17 cellular contexts compared by ENCODE assay signal in the genomic region with DNA sequence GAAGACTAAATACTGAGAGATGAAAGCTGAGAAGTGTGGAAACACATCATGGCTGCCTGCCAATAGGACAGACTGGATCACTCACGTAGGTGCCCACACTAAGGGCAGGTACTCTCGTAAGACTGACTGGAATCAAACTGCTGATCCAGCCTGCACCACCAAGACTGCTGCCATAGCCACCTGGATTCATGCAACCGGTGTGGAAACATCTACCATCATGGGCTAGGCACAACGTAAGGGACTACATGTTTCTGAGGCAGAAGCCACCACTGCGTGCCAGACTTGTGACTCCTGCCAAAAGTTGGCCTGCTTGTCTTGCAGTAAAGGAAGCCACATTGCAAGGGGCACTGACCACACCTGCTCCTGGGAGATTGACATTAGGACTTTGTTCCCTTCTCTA. TPM values are rescaled to one million over a fixed set of nuclear protein-coding genes. Genes with fewer than 3 reads are reported as not detected.
A peak's percentile ranks its signal among the peaks of the same experiment; 100 is the strongest.
DNase-seq lines count a peak whose midpoint lies in the region; ATAC-seq, FAIRE-seq and TF ChIP-seq lines count a peak whose summit lies in the region.
"Had no signal": no experiment of that assay in that cellular context is flagged by ENCODE, and none has a peak within 500 bp of the region (broad histone marks: within the 10 kb centered on the region; RNA-seq: fewer than 3 reads in every experiment).

No MANE protein-coding gene starts in this region.

- H3K4me1 Mint-ChIP-seq in GM23338, result peaks cover 52% of the 10 kb centered on the region
- H3K4me1 Mint-ChIP-seq in activated CD4-positive, alpha-beta T cell treated with anti-CD3 and anti-CD28 coated beads for 36 hours, result peaks cover 11% of the 10 kb centered on the region

- no peaks in the 10 kb centered on the region for H3K27me3 ChIP-seq in GM23338 (ENCODE audit: insufficient read depth)
- H3K27me3 ChIP-seq in sigmoid colon, result no peaks in the 10 kb centered on the region
- H3K27me3 ChIP-seq: uterus had no signal

- TF ChIP-seq POLR2A in sigmoid colon (IDR thresholded peaks at IDR 0.05), result no peak

- no peak overlapping the region for H3K4me3 ChIP-seq in GM23338
- H3K4me3 ChIP-seq in epithelial cell of esophagus (ENCODE audit: low read length), result no peak overlapping the region
- H3K4me3 ChIP-seq in sigmoid colon, result no peak overlapping the region
- no peak overlapping the region for H3K4me3 ChIP-seq in kidney (ENCODE audit: low read length in 2 of 2)
- H3K4me3 ChIP-seq: mucosa of descending colon, uterus had no signal

- TF ChIP-seq CTCF in GM23338 (conservative IDR thresholded peaks at IDR 0.05; ENCODE audit: low read depth in 2 of 2), result no peak
- no peak for TF ChIP-seq CTCF in epithelial cell of esophagus (IDR thresholded peaks at IDR 0.05; ENCODE audit: insufficient read depth, low read depth, low read length, missing control alignments)
- TF ChIP-seq CTCF in sigmoid colon (IDR thresholded peaks at IDR 0.05), result no peak
- TF ChIP-seq CTCF in kidney (IDR thresholded peaks at IDR 0.05; ENCODE audit: borderline replicate concordance, extremely low read depth, insufficient read depth), result no peak

- CTCF ChIA-PET in activated CD4-positive, alpha-beta T cell treated with anti-CD3 and anti-CD28 coated beads for 36 hours (lab: Charles Lee), result interaction anchor here (0.5 to 7.1 kb wide), 18 partner anchors 10 to 951 kb away, joined by 3 to 176 read pairs (median 4); partner anchors contain the start of genes AHSA1, SAMD15 and TMED8

- H3K27me3 Mint-ChIP-seq in GM23338 (ENCODE audit: insufficient read depth, low read depth, poor library complexity), result peaks cover 13% of the 10 kb centered on the region
- no peaks in the 10 kb centered on the region for H3K27me3 Mint-ChIP-seq in activated CD4-positive, alpha-beta T cell treated with anti-CD3 and anti-CD28 coated beads for 36 hours

- FAIRE-seq in kidney (lab: Jason Lieb, UNC), result no peak

- POLR2A ChIA-PET in activated CD4-positive, alpha-beta T cell treated with anti-CD3 and anti-CD28 coated beads for 36 hours (lab: Charles Lee), result interaction anchor here (1.0 kb wide), 1 partner anchor 69 kb away, joined by 7 read pairs; no protein-coding TSS in a partner anchor

- H3K4me3 Mint-ChIP-seq in GM23338, result no peak overlapping the region
- H3K4me3 Mint-ChIP-seq in activated CD4-positive, alpha-beta T cell treated with anti-CD3 and anti-CD28 coated beads for 36 hours, result no peak overlapping the region
- H3K4me3 Mint-ChIP-seq: activated T-helper 1 cell treated with anti-CD3 and anti-CD28 coated beads, Interleukin-12 subunit alpha, Interleukin-12 subunit beta, Interleukin-2, Interleukin-4 antibody, amounts not matched to agents 30 ng/mL and 10 ng/mL and 1 ng/mL, durations not matched to agents 14 hours and 24 hours and 36 hours had no signal

- no peaks in the 10 kb centered on the region; the same call in 1 of the 3 replicates for H3K36me3 Mint-ChIP-seq in GM23338 (ENCODE audit: low read depth)
- no peaks in the 10 kb centered on the region for H3K36me3 Mint-ChIP-seq in activated CD4-positive, alpha-beta T cell treated with anti-CD3 and anti-CD28 coated beads for 36 hours (ENCODE audit: low read depth)

- peak overlapping the region in 1 of 2 donors; percentile 13 for H3K9ac ChIP-seq in kidney (ENCODE audit: low read length in 2 of 2)

- H3K9me3 ChIP-seq in sigmoid colon (no peaks in the 10 kb centered on the region), kidney (ENCODE audit: control insufficient read depth in 1 of 2, low read length in 2 of 2) (no peaks in the 10 kb centered on the region)
- H3K9me3 ChIP-seq: mucosa of descending colon, uterus had no signal

- no peaks in the 10 kb centered on the region for H3K9me3 Mint-ChIP-seq in GM23338
- no peaks in the 10 kb centered on the region for H3K9me3 Mint-ChIP-seq in activated CD4-positive, alpha-beta T cell treated with anti-CD3 and anti-CD28 coated beads for 36 hours (ENCODE audit: low read depth)
- H3K9me3 Mint-ChIP-seq: activated T-helper 1 cell treated with anti-CD3 and anti-CD28 coated beads, Interleukin-12 subunit alpha, Interleukin-12 subunit beta, Interleukin-2, Interleukin-4 antibody, amounts not matched to agents 30 ng/mL and 10 ng/mL and 1 ng/mL, durations not matched to agents 14 hours and 24 hours and 36 hours had no signal

- H2AFZ ChIP-seq in GM23338, result no peak overlapping the region

- H3K4me1 ChIP-seq in GM23338 (ENCODE audit: insufficient read depth) (peaks cover 40% of the 10 kb centered on the region), sigmoid colon (peaks cover 0 to 49% (median 45%) of the 10 kb centered on the region in 4 donors), kidney (ENCODE audit: control insufficient read depth in 1 of 2, insufficient read depth in 1 of 2, low read depth in 1 of 2, low read length in 2 of 2) (peaks cover 10 to 18% of the 10 kb centered on the region in 2 donors)

- H3K27ac Mint-ChIP-seq in GM23338, result no peak overlapping the region
- no peak overlapping the region for H3K27ac Mint-ChIP-seq in activated CD4-positive, alpha-beta T cell treated with anti-CD3 and anti-CD28 coated beads for 36 hours
- H3K27ac Mint-ChIP-seq: activated T-helper 1 cell treated with anti-CD3 and anti-CD28 coated beads, Interleukin-12 subunit alpha, Interleukin-12 subunit beta, Interleukin-2, Interleukin-4 antibody, amounts not matched to agents 30 ng/mL and 10 ng/mL and 1 ng/mL, durations not matched to agents 14 hours and 24 hours and 36 hours had no signal

- H3K36me3 ChIP-seq in GM23338 (ENCODE audit: insufficient read depth) (no peaks in the 10 kb centered on the region), sigmoid colon (no peaks in the 10 kb centered on the region), kidney (ENCODE audit: control insufficient read depth in 1 of 2, insufficient read depth in 2 of 2, low read length in 2 of 2) (no peaks in the 10 kb centered on the region)
- H3K36me3 ChIP-seq: uterus had no signal

- H3K79me2 ChIP-seq in GM23338 (replicated peaks; ENCODE audit: insufficient read depth), result peaks cover 54% of the 10 kb centered on the region

- DNase-seq in GM23338 (ENCODE audit: low spot score), result no peak
- peak; percentile 36 for DNase-seq in NCI-H510A (lab: John Stamatoyannopoulos, UW)
- peak; percentile 81 for DNase-seq in epithelial cell of esophagus (ENCODE audit: low read depth)
- peak; percentile 46 for DNase-seq in sigmoid colon
- no peak for DNase-seq in left cardiac atrium
- DNase-seq in kidney, result no peak
- no peak for DNase-seq in activated CD4-positive, alpha-beta T cell treated with anti-CD3 and anti-CD28 coated beads for 36 hours
- DNase-seq: DMS53; NCI-H146; stimulated activated CD4-positive, alpha-beta T cell treated with anti-CD3 and anti-CD28 coated beads, Interleukin-1b, Interleukin-23, amount 100 ng/mL, for 48 hours; uterus had no signal

- H3K9me2 ChIP-seq in GM23338 (ENCODE audit: insufficient read depth), result no peaks in the 10 kb centered on the region

- no peak overlapping the region for H3K4me2 ChIP-seq in GM23338

- WGBS in sigmoid colon, 2 donors, result 32 to 75% methylated on average over 5 of the region's 5 CpGs

- intact Hi-C loops in sigmoid colon (cut with DNase I) (loop anchor here (2.0 to 5.0 kb wide), 3 partner anchors 16 to 445 kb away; no protein-coding TSS in a partner anchor), left cardiac atrium (cut with DNase I) (loop anchor here (5.0 to 10.0 kb wide), 4 partner anchors 162 to 445 kb away; no protein-coding TSS in a partner anchor), kidney (cut with DNase I) (loop anchor here (10.0 kb wide), 1 partner anchor 442 kb away; no protein-coding TSS in a partner anchor)
- intact Hi-C loops in activated CD4-positive, alpha-beta T cell treated with anti-CD3 and anti-CD28 coated beads for 36 hours (cut with DNase I, micrococcal nuclease), result loop anchor here (1.0 to 2.0 kb wide), 6 partner anchors 14 to 444 kb away; no protein-coding TSS in a partner anchor

- 0 out of 2 replicates have a peak, but pooled peaks cover 4% of the 10 kb centered on the region for H3F3A ChIP-seq in GM23338 (replicated peaks; ENCODE audit: low read depth)

- H4K20me1 ChIP-seq in GM23338 (replicated peaks; ENCODE audit: insufficient read depth), result no peaks in the 10 kb centered on the region

- no peak for TF ChIP-seq EP300 in sigmoid colon (IDR thresholded peaks at IDR 0.05)

- H3K27ac ChIP-seq in GM23338 (ENCODE audit: low read depth) (0 out of 2 replicates have a peak overlapping the region, but pooled peaks have one; percentile 11), sigmoid colon (no peak overlapping the region), kidney (ENCODE audit: low read depth in 2 of 2, low read length in 2 of 2) (no peak overlapping the region)

- ATAC-seq in GM23338 (no peak), left cardiac atrium (no peak), SK-N-SH treated with all-trans-retinoic acid at 6 μM for 48 hours (no peak)
- no peak for ATAC-seq in activated CD4-positive, alpha-beta T cell treated with anti-CD3 and anti-CD28 coated beads for 36 hours
- ATAC-seq: activated CD4-positive, CD25-positive, alpha-beta regulatory T cell treated with anti-CD3 and anti-CD28 coated beads, Interleukin-2, amount 50 U/mL, for 24 hours; mucosa of descending colon had no signal

TF ChIP-seq in SK-N-SH treated with all-trans-retinoic acid at 6 μM for 48 hours, 23 proteins besides CTCF, POLR2A, EP300 and RAD21 (continues in another document):
- TF ChIP-seq ZFP30 (CRISPR knock-in tag; IDR thresholded peaks at IDR 0.05), result no peak

RNA-seq across cellular contexts. Expression of gene POMT2, which starts 3.8 kb away (rescaled TPM):
- total RNA-seq in GM23338 (2014; rRNA removed; shearing (Covaris generic)), result 29.9 and 35.4 TPM in 2 replicates
- polyA plus RNA-seq in GM23338 (2016; fragmentation: Nextera tagmentation; extraction: Ambion mirVana), result 20.5 and 24.3 TPM in 2 replicates
- 10 to 100 TPM; 10.5 to 21.0 (median 16.4) TPM for total RNA-seq in sigmoid colon
- 10 to 100 TPM in 1 of 3 donors, 1 to 10 TPM in 2; 3.6 to 16.8 (median 5.1) TPM for polyA plus RNA-seq in sigmoid colon
- total RNA-seq in left cardiac atrium, result 10 to 100 TPM; 20.8 to 25.5 TPM
- total RNA-seq in kidney, result 34.7 TPM
- 18.2 TPM for polyA plus RNA-seq in kidney (ENCODE audit: insufficient read depth, low read depth, low replicate concordance)
- total RNA-seq in activated CD4-positive, alpha-beta T cell treated with anti-CD3 and anti-CD28 coated beads for 36 hours, result 10 to 100 TPM; 11.7 to 18.2 TPM

RNA-seq across cellular contexts. Expression of gene GSTZ1, which starts 4.0 kb away (rescaled TPM):
- 26.3 and 31.0 TPM in 2 replicates for total RNA-seq in GM23338 (2014; rRNA removed; shearing (Covaris generic))
- polyA plus RNA-seq in GM23338 (2016; fragmentation: Nextera tagmentation; extraction: Ambion mirVana) (29.0 and 30.4 TPM in 2 replicates), sigmoid colon (10 to 100 TPM; 37.0 to 42.6 (median 42.3) TPM), kidney (ENCODE audit: insufficient read depth, low read depth, low replicate concordance) (64.7 TPM)
- total RNA-seq in sigmoid colon (10 to 100 TPM in 1 of 4 donors, 1 to 10 TPM in 3; 5.4 to 20.7 (median 9.7) TPM), left cardiac atrium (1 to 10 TPM; 6.5 to 7.9 TPM), kidney (17.0 TPM)
- total RNA-seq in activated CD4-positive, alpha-beta T cell treated with anti-CD3 and anti-CD28 coated beads for 36 hours, result 10 to 100 TPM; 17.5 to 22.9 TPM

RNA-seq across cellular contexts. Expression of gene NGB, which starts 45.9 kb away (rescaled TPM):
- total RNA-seq in GM23338 (2014; rRNA removed; shearing (Covaris generic)), result 0.27 and 1.0 TPM in 2 replicates
- 0.10 and 0.21 TPM in 2 replicates for polyA plus RNA-seq in GM23338 (2016; fragmentation: Nextera tagmentation; extraction: Ambion mirVana)
- total RNA-seq in sigmoid colon, result 1 to 10 TPM; 3.5 to 10.0 (median 9.5) TPM
- 1 to 10 TPM in 1 of 3 donors, not detected in 2; 1.9 TPM for polyA plus RNA-seq in sigmoid colon
- not detected for total RNA-seq in left cardiac atrium
- total RNA-seq in kidney, result not detected
- polyA plus RNA-seq in kidney (ENCODE audit: insufficient read depth, low read depth, low replicate concordance), result not detected
- total RNA-seq in activated CD4-positive, alpha-beta T cell treated with anti-CD3 and anti-CD28 coated beads for 36 hours, result not detected
- total RNA-seq: activated T-helper 1 cell treated with anti-CD3 and anti-CD28 coated beads, Interleukin-12 subunit alpha, Interleukin-12 subunit beta, Interleukin-2, Interleukin-4 antibody, amounts not matched to agents 30 ng/mL and 10 ng/mL and 1 ng/mL, durations not matched to agents 14 hours and 24 hours and 36 hours; dermis microvascular lymphatic vessel endothelial cell; posterior vena cava; uterus had no signal

Comparison
In these comparisons a context has a peak if more than half of its experiments do, and no peak if none do; other contexts are left out.
1. DNase-seq: peak in NCI-H510A (single experiment), epithelial cell of esophagus (single experiment) and sigmoid colon (single experiment); none in GM23338 (single experiment), left cardiac atrium (single experiment), kidney (single experiment) and activated CD4-positive, alpha-beta T cell treated with anti-CD3 and anti-CD28 coated beads for 36 hours (single experiment).